In the genomic region with DNA sequence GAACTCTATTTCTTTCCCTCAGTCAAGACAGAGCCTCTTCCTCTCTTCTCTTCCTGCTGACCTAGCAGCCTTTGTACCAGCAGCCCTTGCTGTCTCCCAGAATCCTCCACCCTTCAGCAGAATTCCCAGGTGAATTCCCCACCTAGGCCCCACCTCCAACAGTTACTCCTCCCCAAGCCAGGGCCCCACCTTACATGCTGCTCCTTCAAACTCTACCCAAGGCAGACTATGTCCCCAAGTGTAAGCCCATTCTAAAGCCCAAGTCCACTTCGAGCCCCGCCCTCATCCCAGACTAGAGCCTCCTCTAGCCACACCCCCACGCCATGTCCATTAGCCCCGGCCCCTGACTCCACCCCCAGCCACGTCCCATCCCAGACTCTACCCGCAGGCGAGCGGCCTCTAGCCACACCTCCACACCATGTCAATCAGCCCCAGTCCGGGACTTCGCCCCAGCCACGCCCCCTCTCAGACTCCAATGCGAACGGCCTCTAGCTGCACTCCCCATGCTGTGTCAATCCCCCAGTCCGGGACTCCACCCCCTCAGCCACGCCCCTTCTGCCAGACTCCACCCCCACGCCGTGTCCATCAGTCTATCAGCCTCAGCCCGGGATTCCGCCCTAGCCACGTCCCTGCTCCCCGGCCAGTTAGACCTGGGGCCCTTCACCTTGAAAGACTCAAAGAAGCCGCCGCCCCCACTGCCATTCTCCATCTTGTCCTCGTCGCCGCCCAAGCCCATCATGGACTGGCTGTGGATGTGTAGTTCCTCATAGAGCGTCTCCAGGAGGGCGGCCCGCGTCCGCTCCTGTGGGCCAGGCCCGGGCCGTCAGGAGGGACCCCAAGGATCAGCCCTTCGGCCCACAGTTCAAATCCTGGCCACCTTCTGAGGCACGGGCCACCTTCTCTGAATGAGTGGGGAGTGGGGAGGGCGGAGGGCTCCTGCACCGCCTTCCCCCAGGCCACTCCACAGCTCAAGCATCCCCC, we compare ENCODE assay signal across 9 cellular contexts.
DNase-seq lines count a peak whose midpoint lies in the region; ATAC-seq and TF ChIP-seq lines count a peak whose summit lies in the region.
"Had no signal": no experiment of that assay in that cellular context is flagged by ENCODE, and none has a peak within 500 bp of the region (broad histone marks: within the 10 kb centered on the region; RNA-seq: fewer than 3 reads in every experiment).

No MANE protein-coding gene starts in this region.

- in situ Hi-C loops in transverse colon (cut with MboI; ENCODE audit: low pct_ligation_motif_present in 1 of 4, low pct_unique_long_range_greater_than_20kb in 1 of 4, low sequenced_read_pairs in 3 of 4) = no loop called here

- peak overlapping the region; percentile 45 for H3K4me3 Mint-ChIP-seq in natural killer cell
- H3K4me3 Mint-ChIP-seq: activated naive CD4-positive, alpha-beta T cell treated with anti-CD3 and anti-CD28 coated beads, Interleukin-2, amount 50 U/mL, for 24 hours had no signal

- peak; percentile 68 to 89 (median 70) for ATAC-seq in natural killer cell

- DNase-seq in NCI-H187 (lab: John Stamatoyannopoulos, UW) (peak; percentile 9 to 14), NCI-H187 treated with DMSO at 0.1 percent for 48 hours (lab: John Stamatoyannopoulos, UW) (no peak), HUDEP-2 (lab: John Stamatoyannopoulos, UW; ENCODE audit: unreplicated experiment in 76 of 76) (peak; percentile 32 to 99 (median 97)), erythroblast (lab: John Stamatoyannopoulos, UW) (peak; percentile 98 to 99), natural killer cell (peak; percentile 20), transverse colon (peak; percentile 95), NCI-H446 treated with DMSO at 0.1 percent for 48 hours (lab: John Stamatoyannopoulos, UW) (no peak)
- DNase-seq in activated CD4-positive, CD25-positive, alpha-beta regulatory T cell treated with anti-CD3 and anti-CD28 coated beads, Interleukin-2, amount 50 U/mL, for 72 hours = peak; percentile 62

- 6 to 30% methylated on average over 3 to 37 of the region's 37 CpGs for WGBS in transverse colon (ENCODE audit: low coverage in 1 of 2), 2 donors

- H3K27ac Mint-ChIP-seq in natural killer cell = peak overlapping the region in 1 of 2 donors; percentile 30
- H3K27ac Mint-ChIP-seq: activated naive CD4-positive, alpha-beta T cell treated with anti-CD3 and anti-CD28 coated beads, Interleukin-2, amount 50 U/mL, for 24 hours had no signal

- H3K27me3 Mint-ChIP-seq in natural killer cell (ENCODE audit: low read depth in 2 of 2) = peaks cover 12 to 15% of the 10 kb centered on the region in 2 donors

- H3K27ac ChIP-seq in transverse colon = no peak overlapping the region

- no peaks in the 10 kb centered on the region for H3K36me3 Mint-ChIP-seq in natural killer cell
- H3K36me3 Mint-ChIP-seq: activated naive CD4-positive, alpha-beta T cell treated with anti-CD3 and anti-CD28 coated beads, Interleukin-2, amount 50 U/mL, for 24 hours had no signal

- no peak overlapping the region for H3K4me3 ChIP-seq in transverse colon

- H3K36me3 ChIP-seq in transverse colon = no peaks in the 10 kb centered on the region

- TF ChIP-seq EP300 in transverse colon (IDR thresholded peaks at IDR 0.05; ENCODE audit: low read depth) = no peak

- no peak for TF ChIP-seq POLR2A in erythroblast (IDR thresholded peaks at IDR 0.05; ENCODE audit: low read length)
- no peak for TF ChIP-seq POLR2A in transverse colon (IDR thresholded peaks at IDR 0.05)

- no peaks in the 10 kb centered on the region for H3K27me3 ChIP-seq in transverse colon

- no peaks in the 10 kb centered on the region for H3K9me3 ChIP-seq in transverse colon

- intact Hi-C loops in natural killer cell (cut with micrococcal nuclease) (no loop called here), transverse colon (cut with DNase I; ENCODE audit: low total_unique reads) (no loop called here)

- H3K4me1 Mint-ChIP-seq in natural killer cell = peaks cover 12% of the 10 kb centered on the region in 2 donors

- H3K9me3 Mint-ChIP-seq in natural killer cell = no peaks in the 10 kb centered on the region
- H3K9me3 Mint-ChIP-seq: activated naive CD4-positive, alpha-beta T cell treated with anti-CD3 and anti-CD28 coated beads, Interleukin-2, amount 50 U/mL, for 24 hours had no signal

- H3K4me1 ChIP-seq in transverse colon = peaks cover 0 to 4% (median 2%) of the 10 kb centered on the region in 4 donors

- TF ChIP-seq CTCF in natural killer cell (IDR thresholded peaks at IDR 0.05) (no peak), transverse colon (IDR thresholded peaks at IDR 0.05) (no peak)

Comparison
In these comparisons a context has a peak if more than half of its experiments do, and no peak if none do; other contexts are left out.
1. DNase-seq: peak in NCI-H187 (2 of 2), HUDEP-2 (76 of 76), activated CD4-positive, CD25-positive, alpha-beta regulatory T cell treated with anti-CD3 and anti-CD28 coated beads, Interleukin-2, amount 50 U/mL, for 72 hours (single experiment), erythroblast (2 of 2), natural killer cell (single experiment) and transverse colon (single experiment); none in NCI-H187 treated with DMSO at 0.1 percent for 48 hours (single experiment) and NCI-H446 treated with DMSO at 0.1 percent for 48 hours (single experiment).